7 cellular contexts compared by ENCODE assay signal in the genomic region with DNA sequence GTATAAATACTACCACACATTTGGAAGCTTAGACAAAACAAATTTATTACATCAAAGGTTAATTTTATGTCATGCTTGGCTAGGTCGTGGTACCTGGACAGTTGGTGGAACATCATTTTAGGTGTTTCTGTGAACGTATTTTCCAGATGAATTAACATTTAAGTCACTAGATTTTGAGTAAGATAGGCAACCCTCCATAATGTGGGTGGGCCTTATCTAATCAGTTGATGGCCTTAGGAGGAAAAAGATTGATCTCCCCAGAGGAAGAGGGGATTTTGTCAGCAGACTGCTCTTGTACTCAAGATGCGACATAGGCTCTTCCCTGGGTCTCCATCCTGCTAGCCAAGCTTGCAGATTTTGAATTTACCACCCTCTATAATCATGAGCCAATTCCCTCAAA.
"Had no signal": no experiment of that assay in that cellular context is flagged by ENCODE, and none has a peak within 500 bp of the region (broad histone marks: within the 10 kb centered on the region; RNA-seq: fewer than 3 reads in every experiment).

No MANE protein-coding gene starts in this region.

- ATAC-seq: GM12878 had no signal

- FAIRE-seq: GM12878, GM12891, GM12892, GM18507, GM19239 had no signal

- DNase-seq: GDM1, GF-D8 had no signal

- H3K4me3 ChIP-seq: GM12878 had no signal
